14 cellular contexts compared by ENCODE assay signal in the genomic region with DNA sequence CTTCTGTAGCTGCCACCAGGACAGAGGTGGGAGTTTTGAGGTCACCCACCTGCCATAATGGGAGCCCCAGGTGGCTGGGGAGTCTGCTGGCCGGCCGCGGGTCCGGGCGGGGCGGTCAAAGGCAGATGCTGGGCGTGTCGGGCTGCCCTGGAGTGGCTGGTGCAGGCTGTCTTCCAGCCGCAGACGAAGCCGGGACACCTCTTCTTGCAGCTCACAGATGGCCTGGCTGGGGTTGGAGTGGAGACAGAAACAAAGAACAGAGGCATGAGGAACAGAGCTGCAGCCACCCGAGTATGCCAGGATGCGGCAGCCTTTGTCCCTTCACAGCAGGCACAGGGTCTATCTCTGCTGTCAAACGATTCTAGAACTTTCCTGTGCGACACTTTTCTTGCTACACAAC. TPM values are rescaled to one million over a fixed set of nuclear protein-coding genes. Genes with fewer than 3 reads are reported as not detected.
DNase-seq lines count a peak whose midpoint lies in the region; ATAC-seq lines count a peak whose summit lies in the region.
"Had no signal": no experiment of that assay in that cellular context is flagged by ENCODE, and none has a peak within 500 bp of the region (broad histone marks: within the 10 kb centered on the region; RNA-seq: fewer than 3 reads in every experiment).

No MANE protein-coding gene starts in this region.

- peaks cover 55% of the 10 kb centered on the region for H3K4me1 Mint-ChIP-seq in activated T-cell treated with anti-CD3 and anti-CD28 coated beads, Interleukin-2, amount 50 U/mL, for 72 hours (ENCODE audit: low read depth)
- H3K4me1 Mint-ChIP-seq in activated T-cell treated with anti-CD3 and anti-CD28 coated beads, Interleukin-2, amount 50 U/mL, for 4 hours (ENCODE audit: low read depth), result peaks cover 45% of the 10 kb centered on the region
- H3K4me1 Mint-ChIP-seq in activated naive CD8-positive, alpha-beta T cell treated with anti-CD3 and anti-CD28 coated beads, Interleukin-2, amount 10 ng/mL, durations not matched to agents 7 days and 5 days, result peaks cover 46% of the 10 kb centered on the region

- no peaks in the 10 kb centered on the region for H3K9me3 Mint-ChIP-seq in activated T-cell treated with anti-CD3 and anti-CD28 coated beads, Interleukin-2, amount 50 U/mL, for 72 hours
- H3K9me3 Mint-ChIP-seq in activated T-cell treated with anti-CD3 and anti-CD28 coated beads, Interleukin-2, amount 50 U/mL, for 4 hours, result no peaks in the 10 kb centered on the region
- no peaks in the 10 kb centered on the region for H3K9me3 Mint-ChIP-seq in activated naive CD8-positive, alpha-beta T cell treated with anti-CD3 and anti-CD28 coated beads, Interleukin-2, amount 10 ng/mL, durations not matched to agents 7 days and 5 days
- H3K9me3 Mint-ChIP-seq: H9 had no signal

- H3K27ac Mint-ChIP-seq in activated T-cell treated with anti-CD3 and anti-CD28 coated beads, Interleukin-2, amount 50 U/mL, for 72 hours, result peak overlapping the region; percentile 95
- peak overlapping the region; percentile 95 for H3K27ac Mint-ChIP-seq in activated naive CD8-positive, alpha-beta T cell treated with anti-CD3 and anti-CD28 coated beads, Interleukin-2, amount 10 ng/mL, durations not matched to agents 7 days and 5 days

- no peak overlapping the region for H3K4me3 Mint-ChIP-seq in activated T-cell treated with anti-CD3 and anti-CD28 coated beads, Interleukin-2, amount 50 U/mL, for 72 hours
- no peak overlapping the region for H3K4me3 Mint-ChIP-seq in activated T-cell treated with anti-CD3 and anti-CD28 coated beads, Interleukin-2, amount 50 U/mL, for 4 hours
- no peak overlapping the region for H3K4me3 Mint-ChIP-seq in activated naive CD8-positive, alpha-beta T cell treated with anti-CD3 and anti-CD28 coated beads, Interleukin-2, amount 10 ng/mL, durations not matched to agents 7 days and 5 days
- H3K4me3 Mint-ChIP-seq: H9 had no signal

- POLR2A ChIA-PET in activated naive CD8-positive, alpha-beta T cell treated with anti-CD3 and anti-CD28 coated beads, Interleukin-2, amount 10 ng/mL, durations not matched to agents 7 days and 5 days (lab: Charles Lee), result interaction anchor here (0.6 to 10.2 kb wide), 3 partner anchors 9 to 39 kb away, joined by 5 to 137 read pairs (median 11); a partner anchor contains a TSS

- no peak for ATAC-seq in activated T-cell treated with anti-CD3 and anti-CD28 coated beads, Interleukin-2, amount 50 U/mL, for 72 hours (replicated peaks in 1 of 2)
- ATAC-seq in activated T-cell treated with anti-CD3 and anti-CD28 coated beads, Interleukin-2, amount 50 U/mL, for 4 hours, result no peak
- no peak for ATAC-seq in activated naive CD8-positive, alpha-beta T cell treated with anti-CD3 and anti-CD28 coated beads, Interleukin-2, amount 10 ng/mL, durations not matched to agents 7 days and 5 days (ENCODE audit: low read depth)
- ATAC-seq in GM18517 (IDR thresholded peaks at IDR 0.05; ENCODE audit: unreplicated experiment) (no peak), HG02852 (IDR thresholded peaks at IDR 0.05; ENCODE audit: unreplicated experiment) (no peak), HG02763 (IDR thresholded peaks at IDR 0.05; ENCODE audit: unreplicated experiment) (no peak)

- DNase-seq in activated T-cell treated with anti-CD3 and anti-CD28 coated beads, Interleukin-2, amount 50 U/mL, for 72 hours, result no peak
- no peak for DNase-seq in activated T-cell treated with anti-CD3 and anti-CD28 coated beads, Interleukin-2, amount 50 U/mL, for 4 hours
- no peak for DNase-seq in activated naive CD8-positive, alpha-beta T cell treated with anti-CD3 and anti-CD28 coated beads, Interleukin-2, amount 10 ng/mL, durations not matched to agents 7 days and 5 days
- DNase-seq in medulla oblongata (ENCODE audit: extremely low spot score) (peak; percentile 88), superior temporal gyrus (ENCODE audit: extremely low spot score) (peak; percentile 83)
- DNase-seq: activated CD4-positive, CD25-positive, alpha-beta regulatory T cell; foreskin fibroblast; H9; left cardiac atrium; NCI-H1417 treated with DMSO at 0.1 percent for 48 hours; SHP77 treated with DMSO at 0.1 percent for 48 hours had no signal

- peaks cover 38 to 55% of the 10 kb centered on the region in 2 donors for H3K36me3 Mint-ChIP-seq in activated T-cell treated with anti-CD3 and anti-CD28 coated beads, Interleukin-2, amount 50 U/mL, for 72 hours (ENCODE audit: insufficient read depth in 2 of 2)
- peaks cover 49% of the 10 kb centered on the region for H3K36me3 Mint-ChIP-seq in activated T-cell treated with anti-CD3 and anti-CD28 coated beads, Interleukin-2, amount 50 U/mL, for 4 hours (ENCODE audit: insufficient read depth)
- peaks cover 61% of the 10 kb centered on the region for H3K36me3 Mint-ChIP-seq in activated naive CD8-positive, alpha-beta T cell treated with anti-CD3 and anti-CD28 coated beads, Interleukin-2, amount 10 ng/mL, durations not matched to agents 7 days and 5 days

- H3K27me3 Mint-ChIP-seq in activated T-cell treated with anti-CD3 and anti-CD28 coated beads, Interleukin-2, amount 50 U/mL, for 72 hours (ENCODE audit: low read depth), result no peaks in the 10 kb centered on the region
- H3K27me3 Mint-ChIP-seq in activated T-cell treated with anti-CD3 and anti-CD28 coated beads, Interleukin-2, amount 50 U/mL, for 4 hours (ENCODE audit: low read depth), result no peaks in the 10 kb centered on the region
- H3K27me3 Mint-ChIP-seq in activated naive CD8-positive, alpha-beta T cell treated with anti-CD3 and anti-CD28 coated beads, Interleukin-2, amount 10 ng/mL, durations not matched to agents 7 days and 5 days, result no peaks in the 10 kb centered on the region

RNA-seq across cellular contexts. Expression of a gene that starts 18.0 kb away (rescaled TPM):
- total RNA-seq in activated T-cell treated with anti-CD3 and anti-CD28 coated beads, Interleukin-2, amount 50 U/mL, for 72 hours, result not detected
- total RNA-seq in activated T-cell treated with anti-CD3 and anti-CD28 coated beads, Interleukin-2, amount 50 U/mL, for 4 hours, result 1 to 10 TPM in 1 of 3 donors, under 1 TPM in 1, not detected in 1; 0.84 to 1.0 TPM
- total RNA-seq in activated naive CD8-positive, alpha-beta T cell treated with anti-CD3 and anti-CD28 coated beads, Interleukin-2, amount 10 ng/mL, durations not matched to agents 7 days and 5 days, result not detected

RNA-seq across cellular contexts. Expression of a gene that starts 24.8 kb away (rescaled TPM):
- total RNA-seq in activated T-cell treated with anti-CD3 and anti-CD28 coated beads, Interleukin-2, amount 50 U/mL, for 72 hours, result not detected
- 1 to 10 TPM; 2.4 to 4.5 (median 3.5) TPM for total RNA-seq in activated T-cell treated with anti-CD3 and anti-CD28 coated beads, Interleukin-2, amount 50 U/mL, for 4 hours
- total RNA-seq in activated naive CD8-positive, alpha-beta T cell treated with anti-CD3 and anti-CD28 coated beads, Interleukin-2, amount 10 ng/mL, durations not matched to agents 7 days and 5 days, result not detected

RNA-seq across cellular contexts. Expression of a gene that starts 40.1 kb away (rescaled TPM):
- total RNA-seq in activated T-cell treated with anti-CD3 and anti-CD28 coated beads, Interleukin-2, amount 50 U/mL, for 72 hours, result 100 to 1,000 TPM; 204 to 246 TPM
- 10 to 100 TPM; 77.2 to 81.7 (median 80.6) TPM for total RNA-seq in activated T-cell treated with anti-CD3 and anti-CD28 coated beads, Interleukin-2, amount 50 U/mL, for 4 hours
- total RNA-seq in activated naive CD8-positive, alpha-beta T cell treated with anti-CD3 and anti-CD28 coated beads, Interleukin-2, amount 10 ng/mL, durations not matched to agents 7 days and 5 days, result 100 to 1,000 TPM; 482 to 492 TPM

Comparison
In these comparisons a context has a peak if more than half of its experiments do, and no peak if none do; other contexts are left out.
1. DNase-seq: peak in medulla oblongata (single experiment) and superior temporal gyrus (single experiment); none in activated T-cell treated with anti-CD3 and anti-CD28 coated beads, Interleukin-2, amount 50 U/mL, for 72 hours (0 of 2), activated T-cell treated with anti-CD3 and anti-CD28 coated beads, Interleukin-2, amount 50 U/mL, for 4 hours (single experiment) and activated naive CD8-positive, alpha-beta T cell treated with anti-CD3 and anti-CD28 coated beads, Interleukin-2, amount 10 ng/mL, durations not matched to agents 7 days and 5 days (single experiment).